Comparison of ENCODE assay signal across 24 cellular contexts in the genomic region with DNA sequence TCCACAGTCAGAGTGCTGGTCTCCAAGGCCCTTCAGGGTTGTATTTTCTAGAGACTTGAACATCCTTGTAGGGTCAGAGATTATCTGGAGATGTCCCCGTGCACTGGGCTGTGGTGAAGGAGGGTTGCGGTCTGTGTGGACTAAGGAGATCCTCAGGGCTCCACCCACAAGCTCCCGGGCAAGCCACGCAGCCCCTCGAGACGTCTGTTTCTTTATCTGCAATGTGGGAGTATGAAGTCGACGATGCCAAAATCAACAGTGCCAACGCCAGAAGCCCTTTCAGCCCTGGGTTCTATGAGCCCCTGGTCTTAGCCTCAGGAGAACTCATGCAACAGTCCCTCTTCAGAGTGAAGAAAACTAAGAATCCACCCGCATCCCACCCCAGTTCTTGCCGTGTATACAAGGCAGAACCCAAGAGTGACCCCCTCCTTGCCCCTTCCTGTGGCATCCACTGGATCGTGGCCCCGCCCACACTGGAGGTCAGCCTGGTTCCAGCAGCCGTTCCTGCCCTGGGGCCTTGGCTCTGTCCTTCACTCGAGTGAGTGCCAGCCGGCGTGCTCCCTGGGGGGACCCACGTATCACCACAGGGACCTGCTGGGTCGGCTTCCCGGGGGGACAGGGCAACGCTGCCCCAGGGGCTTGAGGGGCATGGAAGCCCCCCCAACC. TPM values are rescaled to one million over a fixed set of nuclear protein-coding genes. Genes with fewer than 3 reads are reported as not detected.
DNase-seq lines count a peak whose midpoint lies in the region; ATAC-seq and TF ChIP-seq lines count a peak whose summit lies in the region.
"Had no signal": no experiment of that assay in that cellular context is flagged by ENCODE, and none has a peak within 500 bp of the region (broad histone marks: within the 10 kb centered on the region; RNA-seq: fewer than 3 reads in every experiment).

No MANE protein-coding gene starts in this region.

- H2AK9ac ChIP-seq in IMR-90 (replicated peaks; ENCODE audit: low read depth, low read length, poor library complexity), result no peak overlapping the region

- POLR2A ChIA-PET in IMR-90 (lab: Charles Lee; ENCODE audit: unreplicated experiment), result no interaction called here

- no peak overlapping the region for H2BK120ac ChIP-seq in IMR-90 (ENCODE audit: low read depth, low read length)
- H2BK120ac ChIP-seq in mesenchymal stem cell (ENCODE audit: low read depth, low read length), result no peak overlapping the region

- in situ Hi-C loops in IMR-90 (cut with MboI; ENCODE audit: low sequenced_read_pairs) (loop anchor here (10.0 to 25.0 kb wide), 2 partner anchors 657 to 819 kb away; partner anchors contain the start of gene RNF32), brain microvascular endothelial cell (cut with HindIII; ENCODE audit: low pct_ligation_motif_present, low sequenced_read_pairs) (no loop called here)

- H2BK5ac ChIP-seq in IMR-90 (ENCODE audit: low read depth, low read length, poor library complexity, severe bottlenecking), result no peak overlapping the region
- no peak overlapping the region for H2BK5ac ChIP-seq in mesenchymal stem cell (ENCODE audit: low read depth, low read length, poor library complexity, severe bottlenecking)

- H3K4ac ChIP-seq in IMR-90 (ENCODE audit: low read depth, low read length) (no peak overlapping the region), mesenchymal stem cell (ENCODE audit: low read depth in 1 of 2, low read length in 2 of 2) (no peak overlapping the region)

- no peak overlapping the region for H3K27ac Mint-ChIP-seq in endothelial cell (ENCODE audit: unreplicated experiment)
- H3K27ac Mint-ChIP-seq in osteocyte (ENCODE audit: unreplicated experiment), result no peak overlapping the region
- H3K27ac Mint-ChIP-seq: T-cell had no signal

- no peak for TF ChIP-seq POLR2A in IMR-90 (IDR thresholded peaks at IDR 0.05; ENCODE audit: low read depth, low read length)

- H3K56ac ChIP-seq in IMR-90 (ENCODE audit: extremely low read depth, insufficient read depth, low read length), result no peak overlapping the region

- H3K4me2 ChIP-seq in BLaER1, result peak overlapping the region; percentile 44
- no peak overlapping the region for H3K4me2 ChIP-seq in IMR-90 (ENCODE audit: low read depth, low read length)
- H3K4me2 ChIP-seq in mesenchymal stem cell (ENCODE audit: low read length, poor library complexity, severe bottlenecking), result no peak overlapping the region

- H3K36me3 ChIP-seq in BLaER1 (no peaks in the 10 kb centered on the region), IMR-90 (ENCODE audit: control insufficient read depth, insufficient read depth, low read length) (no peaks in the 10 kb centered on the region), brain microvascular endothelial cell (replicated peaks) (no peaks in the 10 kb centered on the region), mesenchymal stem cell (ENCODE audit: control insufficient read depth in 1 of 2, insufficient read depth in 2 of 2, low read depth in 1 of 2, low read length in 2 of 2) (no peaks in the 10 kb centered on the region)
- H3K36me3 ChIP-seq: MG63 had no signal

- no peak overlapping the region for H4K91ac ChIP-seq in IMR-90 (ENCODE audit: insufficient read depth, low read depth, low read length)
- no peak overlapping the region for H4K91ac ChIP-seq in mesenchymal stem cell (ENCODE audit: low read length)

- peak overlapping the region; percentile 15 for H2AFZ ChIP-seq in IMR-90 (replicated peaks; ENCODE audit: low read length, poor library complexity)
- H2AFZ ChIP-seq in mesenchymal stem cell (ENCODE audit: low read depth, low read length), result no peak overlapping the region

- H3K27me3 Mint-ChIP-seq in endothelial cell (ENCODE audit: unreplicated experiment), result peaks cover 27% of the 10 kb centered on the region
- peaks cover 39% of the 10 kb centered on the region for H3K27me3 Mint-ChIP-seq in osteocyte (ENCODE audit: unreplicated experiment)

- no peak for DNase-seq in IMR-90
- DNase-seq in endothelial cell (ENCODE audit: low spot score), result no peak
- peak; percentile 86 for DNase-seq in osteocyte (ENCODE audit: extremely low spot score, unreplicated experiment)
- DNase-seq in brain microvascular endothelial cell, result no peak
- no peak for DNase-seq in mesenchymal stem cell
- DNase-seq: CD8-positive, alpha-beta memory T cell; DMS79 treated with DMSO at 0.1 percent for 48 hours; GF-D8; KBM-7; MG63; NCI-H1417; NCI-H1694; NCI-H2081; NCI-H2227 treated with DMSO at 0.1 percent for 48 hours; NCI-H526 treated with DMSO at 0.1 percent for 48 hours; SHP77; T-cell had no signal

- no peak overlapping the region for H2BK12ac ChIP-seq in mesenchymal stem cell (ENCODE audit: low read length in 2 of 2)

- H2BK20ac ChIP-seq in IMR-90 (ENCODE audit: low read depth, low read length), result no peak overlapping the region

- H3K9me3 ChIP-seq in BLaER1 (peaks cover 9% of the 10 kb centered on the region), IMR-90 (ENCODE audit: control insufficient read depth, insufficient read depth, low read length) (no peaks in the 10 kb centered on the region), mesenchymal stem cell (ENCODE audit: control insufficient read depth, low read length) (no peaks in the 10 kb centered on the region)
- H3K9me3 ChIP-seq: MG63 had no signal

- no peak overlapping the region for H4K8ac ChIP-seq in IMR-90 (ENCODE audit: low read depth in 2 of 2, low read length in 2 of 2)
- no peak overlapping the region for H4K8ac ChIP-seq in mesenchymal stem cell (ENCODE audit: low read length)

- H3K14ac ChIP-seq in IMR-90 (replicated peaks; ENCODE audit: low read depth, low read length), result no peak overlapping the region
- H3K14ac ChIP-seq in mesenchymal stem cell (ENCODE audit: low read length in 2 of 2), result no peak overlapping the region

- TF ChIP-seq CTCF in IMR-90 (conservative IDR thresholded peaks at IDR 0.05; ENCODE audit: low read depth, low read length) (no peak), endothelial cell (IDR thresholded peaks at IDR 0.05; ENCODE audit: unreplicated experiment) (no peak), osteocyte (IDR thresholded peaks at IDR 0.05) (no peak), brain microvascular endothelial cell (IDR thresholded peaks at IDR 0.05; ENCODE audit: low read depth, low read length, missing control alignments) (no peak)

- H3K4me1 Mint-ChIP-seq in endothelial cell (ENCODE audit: unreplicated experiment), result peaks cover 5% of the 10 kb centered on the region
- peaks cover 4% of the 10 kb centered on the region for H3K4me1 Mint-ChIP-seq in osteocyte (ENCODE audit: unreplicated experiment)

- H3K27ac ChIP-seq in BLaER1, result no peak overlapping the region
- no peak overlapping the region for H3K27ac ChIP-seq in IMR-90 (ENCODE audit: insufficient read depth, low read length)
- no peak overlapping the region for H3K27ac ChIP-seq in brain microvascular endothelial cell
- H3K27ac ChIP-seq in mesenchymal stem cell (ENCODE audit: low read length, poor library complexity, severe bottlenecking), result no peak overlapping the region

- no peak overlapping the region for H4K5ac ChIP-seq in IMR-90 (ENCODE audit: low read depth, low read length)

- no peak for TF ChIP-seq RAD21 in IMR-90 (IDR thresholded peaks at IDR 0.05; ENCODE audit: low read length)

- WGBS in IMR-90 (ENCODE audit: extremely low coverage in 2 of 2, insufficient read length in 1 of 2), 2 experiments, result 48% methylated on average over 4 of the region's 21 CpGs; no CpG with 5 or more reads in 1 of the 2 experiments
- 85% methylated on average over 21 of the region's 21 CpGs for WGBS in mesenchymal stem cell

- CTCF ChIA-PET in IMR-90 (lab: Yijun Ruan, JAX), result interaction anchor here (0.7 to 1.0 kb wide), 2 partner anchors 685 to 703 kb away, joined by 3 read pairs; no protein-coding TSS in a partner anchor

- H3K36me3 Mint-ChIP-seq in endothelial cell (ENCODE audit: low read depth, unreplicated experiment), result no peaks in the 10 kb centered on the region
- H3K36me3 Mint-ChIP-seq in osteocyte (ENCODE audit: unreplicated experiment), result no peaks in the 10 kb centered on the region
- H3K36me3 Mint-ChIP-seq: CD14-positive monocyte; CD8-positive, alpha-beta memory T cell; T-cell had no signal

- H2BK15ac ChIP-seq in IMR-90 (ENCODE audit: low read depth, low read length) (no peak overlapping the region), mesenchymal stem cell (ENCODE audit: low read depth, poor library complexity, severe bottlenecking) (no peak overlapping the region)

- H3K27me3 ChIP-seq in BLaER1 (peaks cover 21% of the 10 kb centered on the region), IMR-90 (ENCODE audit: control insufficient read depth, insufficient read depth, low read length) (peaks cover 15% of the 10 kb centered on the region), brain microvascular endothelial cell (replicated peaks) (peaks cover 16% of the 10 kb centered on the region), mesenchymal stem cell (ENCODE audit: control insufficient read depth in 1 of 2, insufficient read depth in 1 of 2, low read length in 2 of 2) (peaks cover 29 to 42% of the 10 kb centered on the region in 2 experiments)
- H3K27me3 ChIP-seq: MG63 had no signal

- H3K9me3 Mint-ChIP-seq in endothelial cell (ENCODE audit: unreplicated experiment), result no peaks in the 10 kb centered on the region
- H3K9me3 Mint-ChIP-seq in osteocyte (ENCODE audit: unreplicated experiment), result no peaks in the 10 kb centered on the region
- H3K9me3 Mint-ChIP-seq: CD8-positive, alpha-beta memory T cell; T-cell had no signal

- peak overlapping the region; percentile 37 for H3K4me3 Mint-ChIP-seq in endothelial cell (ENCODE audit: unreplicated experiment)
- no peak overlapping the region for H3K4me3 Mint-ChIP-seq in osteocyte (ENCODE audit: unreplicated experiment)
- H3K4me3 Mint-ChIP-seq: CD14-positive monocyte; CD8-positive, alpha-beta memory T cell; T-cell had no signal

- H3K18ac ChIP-seq in IMR-90 (ENCODE audit: low read depth, low read length), result no peak overlapping the region
- H3K18ac ChIP-seq in mesenchymal stem cell (ENCODE audit: low read depth in 1 of 2, low read length in 2 of 2), result no peak overlapping the region

- H3K4me3 ChIP-seq in BLaER1, result no peak overlapping the region
- no peak overlapping the region for H3K4me3 ChIP-seq in IMR-90 (ENCODE audit: insufficient read depth, low read depth, low read length)
- H3K4me3 ChIP-seq in brain microvascular endothelial cell (ENCODE audit: low read depth, low read length), result no peak overlapping the region
- H3K4me3 ChIP-seq in mesenchymal stem cell (ENCODE audit: insufficient read depth in 1 of 2, low read depth in 1 of 2, low read length in 2 of 2), result no peak overlapping the region
- H3K4me3 ChIP-seq: MG63 had no signal

- no peaks in the 10 kb centered on the region for H3K9me1 ChIP-seq in IMR-90 (ENCODE audit: insufficient read depth, low read length)

- intact Hi-C loops in IMR-90 (cut with micrococcal nuclease), result no loop called here

- ATAC-seq in IMR-90 (ENCODE audit: low read depth), result no peak
- ATAC-seq in GM18519 (IDR thresholded peaks at IDR 0.05; ENCODE audit: low FRiP score, unreplicated experiment), result no peak
- ATAC-seq: HepG2, T-cell had no signal

- dilution Hi-C loops in IMR-90 (cut with HindIII; ENCODE audit: low sequenced_read_pairs, unreplicated experiment), result no loop called here

- H4K20me1 ChIP-seq in BLaER1, result peaks cover 10% of the 10 kb centered on the region
- no peaks in the 10 kb centered on the region; the same call in 1 of the 2 replicates for H4K20me1 ChIP-seq in IMR-90 (ENCODE audit: insufficient read depth, low read length)

- H3K79me1 ChIP-seq in IMR-90 (ENCODE audit: low read depth in 1 of 2, low read length in 2 of 2) (no peaks in the 10 kb centered on the region), mesenchymal stem cell (replicated peaks; ENCODE audit: low read length, poor library complexity, severe bottlenecking) (no peaks in the 10 kb centered on the region)

- H2AK5ac ChIP-seq in IMR-90 (ENCODE audit: low read depth, low read length) (no peak overlapping the region), mesenchymal stem cell (ENCODE audit: low read length, severe bottlenecking) (no peak overlapping the region)

- no TSS peak for BruUV-seq in IMR-90 (replicated peaks; lab: Mats Ljungman, UMichigan)

- peaks cover 37% of the 10 kb centered on the region for H3K4me1 ChIP-seq in BLaER1
- no peaks in the 10 kb centered on the region for H3K4me1 ChIP-seq in IMR-90 (ENCODE audit: control insufficient read depth, insufficient read depth, low read length)
- H3K4me1 ChIP-seq in mesenchymal stem cell (ENCODE audit: control insufficient read depth, insufficient read depth, low read depth, low read length), result peaks cover 13% of the 10 kb centered on the region

- H3K23ac ChIP-seq in IMR-90 (ENCODE audit: low read depth, low read length) (no peak overlapping the region), mesenchymal stem cell (ENCODE audit: low read length in 2 of 2) (no peak overlapping the region)

- H3K9ac ChIP-seq in BLaER1 (no peak overlapping the region), IMR-90 (ENCODE audit: low read depth, low read length) (no peak overlapping the region), mesenchymal stem cell (ENCODE audit: low read length) (no peak overlapping the region)

RNA-seq across cellular contexts. Expression of gene SHH, which starts 6.0 kb away (rescaled TPM):
- total RNA-seq in IMR-90 (2012; rRNA removed) (under 0.01 TPM in 1 of 2 replicates, not detected in the other), endothelial cell (ENCODE audit: unreplicated experiment) (0.26 TPM), osteocyte (0.08 and 0.11 TPM in 2 replicates)
- polyA plus RNA-seq in IMR-90 (2012; rRNA removed), result 0.03 TPM in 1 of 2 replicates, not detected in the other
- 0.01 and 0.04 TPM in 2 replicates for polyA plus RNA-seq in IMR-90 (2012; cell fraction: cytosol; rRNA removed)
- 0.03 and 0.11 TPM in 2 replicates for polyA plus RNA-seq in IMR-90 (2012; cell fraction: nucleus; rRNA removed; ENCODE audit: low replicate concordance)
- 0.01 TPM for polyA plus RNA-seq in mesenchymal stem cell (2013, experiment 1 of 2)
- not detected for polyA plus RNA-seq in mesenchymal stem cell (2013, experiment 2 of 2)
- total RNA-seq: A673; CD8-positive, alpha-beta memory T cell; H4; LHCN-M2 had no signal
- polyA plus RNA-seq: CD14-positive monocyte; CD8-positive, alpha-beta memory T cell had no signal
